ENCODE assay signal across 12 cellular contexts in genomic region chr6:1024587-1024986, GRCh38.
DNase-seq lines count a peak whose midpoint lies in the region; ATAC-seq and TF ChIP-seq lines count a peak whose summit lies in the region.
"Had no signal": no experiment of that assay in that cellular context is flagged by ENCODE, and none has a peak within 500 bp of the region (broad histone marks: within the 10 kb centered on the region; RNA-seq: fewer than 3 reads in every experiment).

No MANE protein-coding gene starts in this region.

- H3K27me3 ChIP-seq in hepatocyte (no peaks in the 10 kb centered on the region), endodermal cell (ENCODE audit: control insufficient read depth, insufficient read depth, low read length, poor library complexity, severe bottlenecking) (peaks cover 45% of the 10 kb centered on the region)

- no peaks in the 10 kb centered on the region for H3K79me2 ChIP-seq in hepatocyte

- DNase-seq in A172 (ENCODE audit: low spot score) (peak; percentile 96), HEK293T (ENCODE audit: extremely low spot score) (peak; percentile 22), hepatocyte (ENCODE audit: low spot score) (peak; percentile 76), NCI-H1092 (lab: John Stamatoyannopoulos, UW) (no peak), endodermal cell (no peak)
- DNase-seq in activated CD4-positive, alpha-beta T cell treated with anti-CD3 and anti-CD28 coated beads, Interleukin-2, amount 50 U/mL, for 4 hours = no peak
- DNase-seq: activated CD8-positive, alpha-beta memory T cell treated with anti-CD3 and anti-CD28 coated beads, Interleukin-2, amount 50 U/mL, for 48 hours; NCI-H2227 treated with DMSO at 0.1 percent for 48 hours; stimulated activated CD8-positive, alpha-beta memory T cell treated with anti-CD3 and anti-CD28 coated beads, Interleukin-4, amount 100 ng/mL, for 48 hours had no signal

- peaks cover 55% of the 10 kb centered on the region for H3K27me3 Mint-ChIP-seq in endodermal cell (ENCODE audit: insufficient read depth)

- H3K4me1 ChIP-seq in hepatocyte (ENCODE audit: insufficient read depth) (peaks cover 7% of the 10 kb centered on the region), endodermal cell (ENCODE audit: control insufficient read depth, insufficient read depth, low read length) (peaks cover 2% of the 10 kb centered on the region)
- H3K4me1 ChIP-seq: breast epithelium had no signal

- no peak overlapping the region for H2AFZ ChIP-seq in hepatocyte

- no peaks in the 10 kb centered on the region for H3K9me2 ChIP-seq in hepatocyte (replicated peaks; ENCODE audit: insufficient read depth)

- peak overlapping the region; percentile 21 for H3K4me2 ChIP-seq in hepatocyte

- CTCF ChIA-PET in HEK293T (lab: Yijun Ruan, JAX) = no interaction called here

- no peak for ATAC-seq in activated CD4-positive, CD25-positive, alpha-beta regulatory T cell treated with anti-CD3 and anti-CD28 coated beads, Interleukin-2, amount 50 U/mL, for 24 hours

- WGBS in hepatocyte (ENCODE audit: low lambda C conversion rate, missing lambda C conversion rate) = 47% methylated on average over 9 of the region's 9 CpGs
- 51 to 67% methylated on average over 8 to 9 of the region's 9 CpGs for WGBS in endodermal cell (ENCODE audit: insufficient coverage in 1 of 2, insufficient read length in 1 of 2), 2 experiments

- H3K4me3 ChIP-seq in hepatocyte = no peak overlapping the region
- no peak overlapping the region for H3K4me3 ChIP-seq in endodermal cell (ENCODE audit: low read length)
- H3K4me3 ChIP-seq: breast epithelium had no signal

- H3K4me3 Mint-ChIP-seq in endodermal cell = no peak overlapping the region

- POLR2A ChIA-PET in HEK293T (lab: Yijun Ruan, JAX) = interaction anchor here (1.0 kb wide), 1 partner anchor 9 kb away, joined by 3 read pairs; no protein-coding TSS in a partner anchor

- no peak for TF ChIP-seq CTCF in VCaP (conservative IDR thresholded peaks at IDR 0.05)
- TF ChIP-seq CTCF in hepatocyte (IDR thresholded peaks at IDR 0.05; ENCODE audit: poor library complexity) = no peak
- TF ChIP-seq CTCF in endodermal cell (conservative IDR thresholded peaks at IDR 0.05) = no peak

- H3K9me3 Mint-ChIP-seq in endodermal cell = peaks cover 10% of the 10 kb centered on the region

- no peaks in the 10 kb centered on the region for H3K36me3 Mint-ChIP-seq in endodermal cell (ENCODE audit: low read depth)

- no peak overlapping the region for H3K27ac Mint-ChIP-seq in endodermal cell

- H3K9me3 ChIP-seq in hepatocyte (ENCODE audit: low read depth) (no peaks in the 10 kb centered on the region), endodermal cell (ENCODE audit: control insufficient read depth, low read length) (peaks cover 9% of the 10 kb centered on the region)
- H3K9me3 ChIP-seq: breast epithelium had no signal

- no peak overlapping the region for H3K9ac ChIP-seq in endodermal cell (ENCODE audit: extremely low read depth, low read length, poor library complexity, severe bottlenecking)

- H3K36me3 ChIP-seq in hepatocyte (replicated peaks; ENCODE audit: insufficient read depth, low read depth) (no peaks in the 10 kb centered on the region), endodermal cell (ENCODE audit: control insufficient read depth, insufficient read depth, low read length) (no peaks in the 10 kb centered on the region)
- H3K36me3 ChIP-seq: breast epithelium had no signal

- H3K27ac ChIP-seq in VCaP (0 out of 2 replicates have a peak overlapping the region, but pooled peaks have one; percentile 5), hepatocyte (peak overlapping the region; percentile 68), endodermal cell (ENCODE audit: low read depth, low read length) (no peak overlapping the region)
- H3K27ac ChIP-seq: breast epithelium had no signal

- no peaks in the 10 kb centered on the region for H4K20me1 ChIP-seq in hepatocyte (ENCODE audit: insufficient read depth, poor library complexity, severe bottlenecking)

- H3K4me1 Mint-ChIP-seq in endodermal cell = peaks cover 21% of the 10 kb centered on the region

TF ChIP-seq in HEK293T, 16 proteins besides CTCF, POLR2A, EP300 and RAD21:
- TF ChIP-seq, protein P1, sequence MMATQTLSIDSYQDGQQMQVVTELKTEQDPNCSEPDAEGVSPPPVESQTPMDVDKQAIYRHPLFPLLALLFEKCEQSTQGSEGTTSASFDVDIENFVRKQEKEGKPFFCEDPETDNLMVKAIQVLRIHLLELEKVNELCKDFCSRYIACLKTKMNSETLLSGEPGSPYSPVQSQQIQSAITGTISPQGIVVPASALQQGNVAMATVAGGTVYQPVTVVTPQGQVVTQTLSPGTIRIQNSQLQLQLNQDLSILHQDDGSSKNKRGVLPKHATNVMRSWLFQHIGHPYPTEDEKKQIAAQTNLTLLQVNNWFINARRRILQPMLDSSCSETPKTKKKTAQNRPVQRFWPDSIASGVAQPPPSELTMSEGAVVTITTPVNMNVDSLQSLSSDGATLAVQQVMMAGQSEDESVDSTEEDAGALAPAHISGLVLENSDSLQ (IDR thresholded peaks at IDR 0.05) = peak; percentile 30; the same call in 1 of the 2 replicates
- TF ChIP-seq BHLHE40 (IDR thresholded peaks at IDR 0.05; ENCODE audit: borderline replicate concordance) = no peak

Comparison
In these comparisons a context has a peak if more than half of its experiments do, and no peak if none do; other contexts are left out.
1. DNase-seq: peak in A172 (single experiment), HEK293T (single experiment) and hepatocyte (single experiment); none in NCI-H1092 (single experiment), endodermal cell (single experiment) and activated CD4-positive, alpha-beta T cell treated with anti-CD3 and anti-CD28 coated beads, Interleukin-2, amount 50 U/mL, for 4 hours (0 of 2).